ENCODE assay signal across 1 cellular context in genomic region chr12:130762319-130762675, GRCh38.
TF ChIP-seq lines count a peak whose summit lies in the region.

No MANE protein-coding gene starts in this region.

TF ChIP-seq in GM23338, 12 proteins besides CTCF, POLR2A, EP300 and RAD21 (continued from another document):
- no peak for TF ChIP-seq ZNF462 (CRISPR knock-in tag; IDR thresholded peaks at IDR 0.05)
- no peak for TF ChIP-seq REST (IDR thresholded peaks at IDR 0.05; ENCODE audit: unreplicated experiment)
- no peak for TF ChIP-seq CREB1 (CRISPR knock-in tag; IDR thresholded peaks at IDR 0.05; ENCODE audit: low read depth)
- TF ChIP-seq EZH2 (IDR thresholded peaks at IDR 0.05; ENCODE audit: low read depth, unreplicated experiment): no peak
- no peak for TF ChIP-seq STAT1 (IDR thresholded peaks at IDR 0.05; ENCODE audit: unreplicated experiment)
- TF ChIP-seq POLR2AphosphoS5 (IDR thresholded peaks at IDR 0.05; ENCODE audit: low read depth): no peak
